Comparison of ENCODE assay signal across 1 cellular context in genomic region chr7:151011097-151011409, GRCh38.
TF ChIP-seq lines count a peak whose summit lies in the region.

No MANE protein-coding gene starts in this region.

TF ChIP-seq in GM23338, 12 proteins besides CTCF, POLR2A, EP300 and RAD21 (continued from another document):
- no peak for TF ChIP-seq ETS1 (IDR thresholded peaks at IDR 0.05)
- no peak for TF ChIP-seq ZNF331 (CRISPR knock-in tag; IDR thresholded peaks at IDR 0.05; ENCODE audit: low read depth)
- no peak for TF ChIP-seq EZH2 (IDR thresholded peaks at IDR 0.05; ENCODE audit: low read depth, unreplicated experiment)
- TF ChIP-seq REST (IDR thresholded peaks at IDR 0.05; ENCODE audit: unreplicated experiment) = no peak
- no peak for TF ChIP-seq JUNB (IDR thresholded peaks at IDR 0.05; ENCODE audit: unreplicated experiment)
- TF ChIP-seq ZNF462 (CRISPR knock-in tag; IDR thresholded peaks at IDR 0.05) = no peak
- TF ChIP-seq ZNF114 (CRISPR knock-in tag; IDR thresholded peaks at IDR 0.05) = no peak
- no peak for TF ChIP-seq POLR2AphosphoS5 (IDR thresholded peaks at IDR 0.05; ENCODE audit: low read depth)
